In the genomic region with DNA sequence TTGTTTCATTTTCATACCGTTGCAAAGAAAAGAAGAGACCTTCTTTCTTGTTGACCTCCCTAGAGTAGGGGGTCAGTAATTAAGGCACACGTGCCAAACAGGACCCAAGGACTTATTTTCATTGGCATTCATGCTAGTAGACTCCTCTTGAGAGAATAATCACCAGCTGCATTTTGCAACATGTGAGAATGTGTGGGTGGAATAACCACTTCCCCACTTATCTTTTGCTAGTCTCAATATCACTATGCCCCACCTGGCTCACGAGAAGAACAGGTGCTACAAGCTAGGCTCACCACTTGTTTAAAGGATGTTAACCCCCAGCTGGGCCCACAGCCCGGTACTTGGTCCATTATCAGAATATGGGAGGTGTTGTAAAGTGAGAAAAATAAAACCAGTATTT, we compare ENCODE assay signal across 9 cellular contexts.
DNase-seq lines count a peak whose midpoint lies in the region; ATAC-seq and FAIRE-seq lines count a peak whose summit lies in the region.
"Had no signal": no experiment of that assay in that cellular context is flagged by ENCODE, and none has a peak within 500 bp of the region (broad histone marks: within the 10 kb centered on the region; RNA-seq: fewer than 3 reads in every experiment).

No MANE protein-coding gene starts in this region.

- H3K14ac ChIP-seq in mesenchymal stem cell (ENCODE audit: low read length in 2 of 2): no peak overlapping the region

- H3K9me3 ChIP-seq in small intestine (ENCODE audit: control insufficient read depth, low read depth) (no peaks in the 10 kb centered on the region), GM23248 (ENCODE audit: low read depth) (no peaks in the 10 kb centered on the region), mesenchymal stem cell (ENCODE audit: control insufficient read depth, low read length) (no peaks in the 10 kb centered on the region), right cardiac atrium (ENCODE audit: control insufficient read depth, low read length) (no peaks in the 10 kb centered on the region)

- H3K79me1 ChIP-seq in mesenchymal stem cell (replicated peaks; ENCODE audit: low read length, poor library complexity, severe bottlenecking): no peaks in the 10 kb centered on the region

- H4K91ac ChIP-seq in mesenchymal stem cell (ENCODE audit: low read length): no peak overlapping the region

- no peaks in the 10 kb centered on the region for H3K36me3 ChIP-seq in small intestine (ENCODE audit: control insufficient read depth in 2 of 2, insufficient read depth in 2 of 2, low read length in 2 of 2)
- H3K36me3 ChIP-seq in GM23248 (ENCODE audit: low read depth): no peaks in the 10 kb centered on the region
- no peaks in the 10 kb centered on the region for H3K36me3 ChIP-seq in mesenchymal stem cell (ENCODE audit: control insufficient read depth in 1 of 2, insufficient read depth in 2 of 2, low read depth in 1 of 2, low read length in 2 of 2)

- no peak overlapping the region for H2BK120ac ChIP-seq in mesenchymal stem cell (ENCODE audit: low read depth, low read length)

- no peaks in the 10 kb centered on the region for H3K9me2 ChIP-seq in GM23248 (ENCODE audit: insufficient read depth)

- H3F3A ChIP-seq in GM23248 (ENCODE audit: insufficient read depth): peaks cover 22% of the 10 kb centered on the region

- H3K18ac ChIP-seq in mesenchymal stem cell (ENCODE audit: low read depth in 1 of 2, low read length in 2 of 2): no peak overlapping the region

- H4K8ac ChIP-seq in mesenchymal stem cell (ENCODE audit: low read length): no peak overlapping the region

- ATAC-seq in HG03045 (IDR thresholded peaks at IDR 0.05; ENCODE audit: unreplicated experiment): peak; percentile 87
- no peak for ATAC-seq in right cardiac atrium
- ATAC-seq: Panc1 had no signal

- no peak overlapping the region for H2BK12ac ChIP-seq in mesenchymal stem cell (ENCODE audit: low read length in 2 of 2)

- DNase-seq in NCI-H2227 treated with DMSO at 0.1 percent for 48 hours (lab: John Stamatoyannopoulos, UW): peak; percentile 3
- DNase-seq in NCI-H2227 (lab: John Stamatoyannopoulos, UW; ENCODE audit: unreplicated experiment): no peak
- peak; percentile 42 for DNase-seq in NCI-H69 (lab: John Stamatoyannopoulos, UW)
- DNase-seq in small intestine: peak; percentile 1
- no peak for DNase-seq in GM23248
- no peak for DNase-seq in mesenchymal stem cell
- DNase-seq in right cardiac atrium: no peak

- no peak overlapping the region for H2BK5ac ChIP-seq in mesenchymal stem cell (ENCODE audit: low read depth, low read length, poor library complexity, severe bottlenecking)

- no peak for FAIRE-seq in small intestine (lab: Jason Lieb, UNC)

- H3K4me3 ChIP-seq in small intestine (ENCODE audit: low read depth in 1 of 2, low read length in 2 of 2) (no peak overlapping the region), GM23248 (no peak overlapping the region), mesenchymal stem cell (ENCODE audit: insufficient read depth in 1 of 2, low read depth in 1 of 2, low read length in 2 of 2) (no peak overlapping the region), right cardiac atrium (ENCODE audit: low read length) (no peak overlapping the region)

- no peak overlapping the region for H3K4ac ChIP-seq in mesenchymal stem cell (ENCODE audit: low read depth in 1 of 2, low read length in 2 of 2)

- no peak overlapping the region for H3K23ac ChIP-seq in mesenchymal stem cell (ENCODE audit: low read length in 2 of 2)

- no peaks in the 10 kb centered on the region for H4K20me1 ChIP-seq in GM23248 (ENCODE audit: insufficient read depth)

- no peak overlapping the region for H3K9ac ChIP-seq in GM23248
- no peak overlapping the region for H3K9ac ChIP-seq in mesenchymal stem cell (ENCODE audit: low read length)

- intact Hi-C loops in right cardiac atrium (cut with DNase I): no loop called here

- H2AK5ac ChIP-seq in mesenchymal stem cell (ENCODE audit: low read length, severe bottlenecking): no peak overlapping the region

- in situ Hi-C loops in GM23248 (cut with MboI): no loop called here

- no peak overlapping the region for H3K4me2 ChIP-seq in GM23248 (ENCODE audit: unreplicated experiment)
- H3K4me2 ChIP-seq in mesenchymal stem cell (ENCODE audit: low read length, poor library complexity, severe bottlenecking): no peak overlapping the region

- no peaks in the 10 kb centered on the region for H3K4me1 ChIP-seq in small intestine (ENCODE audit: control insufficient read depth in 2 of 2, insufficient read depth in 1 of 2, low read depth in 1 of 2, low read length in 1 of 2)
- peaks cover 26% of the 10 kb centered on the region for H3K4me1 ChIP-seq in GM23248 (ENCODE audit: insufficient read depth)
- H3K4me1 ChIP-seq in mesenchymal stem cell (ENCODE audit: control insufficient read depth, insufficient read depth, low read depth, low read length): no peaks in the 10 kb centered on the region
- no peaks in the 10 kb centered on the region for H3K4me1 ChIP-seq in right cardiac atrium (ENCODE audit: control insufficient read depth, insufficient read depth, low read length)

- H3K27ac ChIP-seq in small intestine (ENCODE audit: low read depth in 1 of 2, low read length in 1 of 2) (no peak overlapping the region), GM23248 (no peak overlapping the region), mesenchymal stem cell (ENCODE audit: low read length, poor library complexity, severe bottlenecking) (no peak overlapping the region), right cardiac atrium (ENCODE audit: low read length) (no peak overlapping the region)

- H3K27me3 ChIP-seq in small intestine (ENCODE audit: control insufficient read depth in 2 of 2, insufficient read depth in 2 of 2, low read length in 2 of 2) (no peaks in the 10 kb centered on the region), GM23248 (replicated peaks; ENCODE audit: insufficient read depth) (no peaks in the 10 kb centered on the region), mesenchymal stem cell (ENCODE audit: control insufficient read depth in 1 of 2, insufficient read depth in 1 of 2, low read length in 2 of 2) (no peaks in the 10 kb centered on the region), right cardiac atrium (ENCODE audit: control insufficient read depth, insufficient read depth) (no peaks in the 10 kb centered on the region)

- no peaks in the 10 kb centered on the region for H3K79me2 ChIP-seq in GM23248 (ENCODE audit: insufficient read depth)

- H2BK15ac ChIP-seq in mesenchymal stem cell (ENCODE audit: low read depth, poor library complexity, severe bottlenecking): no peak overlapping the region

- 2 to 30% (median 3%) methylated on average over 4 of the region's 4 CpGs for whole genome bisulfite sequencing in small intestine, 3 donors
- 60 to 62% methylated on average over 4 of the region's 4 CpGs for WGBS in GM23248 (ENCODE audit: low coverage in 1 of 2, low lambda C conversion rate in 2 of 2, missing lambda C conversion rate in 2 of 2), 2 experiments
- WGBS in mesenchymal stem cell: 88% methylated on average over 4 of the region's 4 CpGs
- WGBS in right cardiac atrium: 34% methylated on average over 4 of the region's 4 CpGs

- H2AFZ ChIP-seq in GM23248: no peak overlapping the region
- H2AFZ ChIP-seq in mesenchymal stem cell (ENCODE audit: low read depth, low read length): no peak overlapping the region

Comparison
In these comparisons a context has a peak if more than half of its experiments do, and no peak if none do; other contexts are left out.
1. DNase-seq: peak in NCI-H2227 treated with DMSO at 0.1 percent for 48 hours (single experiment), NCI-H69 (single experiment) and small intestine (single experiment); none in NCI-H2227 (single experiment), GM23248 (single experiment), mesenchymal stem cell (single experiment) and right cardiac atrium (0 of 3).